In the genomic region with DNA sequence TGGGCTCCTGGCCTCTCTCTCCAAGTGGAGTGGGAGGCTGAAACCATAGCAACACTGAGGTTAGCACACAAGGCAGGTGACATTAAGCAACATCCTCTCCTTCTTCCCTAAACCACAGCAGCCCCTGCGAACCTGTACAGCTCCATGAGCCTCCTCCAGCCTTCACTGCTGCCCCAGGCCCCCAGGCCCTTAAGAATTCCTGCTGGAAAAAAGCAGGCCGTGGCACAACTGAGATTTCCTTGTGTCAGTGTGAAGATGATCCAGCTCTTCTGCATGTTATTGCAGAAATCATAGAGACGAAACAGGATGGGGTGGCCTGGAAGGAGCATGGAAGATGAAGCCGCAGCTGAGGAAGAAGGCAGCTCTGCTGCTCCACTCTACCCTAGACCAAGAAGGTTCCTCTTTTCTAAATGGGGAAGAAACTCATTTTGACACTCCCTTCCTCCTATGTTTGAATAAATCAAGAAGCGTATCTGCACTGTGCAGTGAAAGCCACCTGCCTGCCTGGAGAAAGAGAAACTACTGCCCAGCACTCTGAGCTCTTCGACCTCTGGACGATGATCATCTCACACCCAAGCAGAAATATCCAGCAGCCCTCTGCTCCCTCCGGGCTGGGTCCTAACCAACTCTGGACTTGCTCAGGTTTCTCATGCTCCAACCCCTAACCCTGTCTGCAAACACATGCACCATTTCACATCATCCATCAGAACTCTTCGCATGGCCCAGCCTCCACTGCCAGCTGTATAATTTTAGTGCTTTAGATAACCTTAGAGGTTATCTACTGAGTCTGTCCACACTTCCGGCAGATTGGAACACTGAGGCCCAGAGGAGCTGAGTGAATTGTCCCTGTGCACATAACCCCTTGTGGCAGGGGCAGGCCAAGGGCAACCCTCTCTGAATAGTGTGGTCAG, we compare ENCODE assay signal across 8 cellular contexts. TPM values are rescaled to one million over a fixed set of nuclear protein-coding genes. Genes with fewer than 3 reads are reported as not detected.
A peak's percentile ranks its signal among the peaks of the same experiment; 100 is the strongest.
DNase-seq lines count a peak whose midpoint lies in the region; ATAC-seq and TF ChIP-seq lines count a peak whose summit lies in the region.

No MANE protein-coding gene starts in this region.

- H3K27ac ChIP-seq in left lung, result peak overlapping the region in 1 of 2 donors; percentile 90
- no peak overlapping the region for H3K27ac ChIP-seq in testis

- peak; percentile 85 for ATAC-seq in GM18498 (IDR thresholded peaks at IDR 0.05; ENCODE audit: unreplicated experiment)
- ATAC-seq in GM21717 (IDR thresholded peaks at IDR 0.05; ENCODE audit: unreplicated experiment), result peak; percentile 90
- peak; percentile 71 for ATAC-seq in left lung

- H3K4me1 ChIP-seq in left lung, result peaks cover 0 to 44% of the 10 kb centered on the region in 2 donors
- H3K4me1 ChIP-seq in testis, result no peaks in the 10 kb centered on the region

- H3K27ac Mint-ChIP-seq in chondrocyte (ENCODE audit: unreplicated experiment), result no peak overlapping the region

- peaks cover 11% of the 10 kb centered on the region for H3K9me3 Mint-ChIP-seq in chondrocyte (ENCODE audit: low read depth)

- no peak overlapping the region for H3K4me3 Mint-ChIP-seq in chondrocyte (ENCODE audit: unreplicated experiment)

- intact Hi-C loops in left lung (cut with DNase I) (loop anchor here in 1 of 2 donors (5.0 kb wide), 1 partner anchor 178 kb away; no protein-coding TSS in a partner anchor), testis (cut with DNase I; ENCODE audit: low total_unique reads) (no loop called here)

- H3K4me3 ChIP-seq in left lung, result no peak overlapping the region
- no peak overlapping the region for H3K4me3 ChIP-seq in testis

- no peaks in the 10 kb centered on the region for H3K36me3 ChIP-seq in left lung
- no peaks in the 10 kb centered on the region for H3K36me3 ChIP-seq in testis (ENCODE audit: low read depth, missing control alignments)

- TF ChIP-seq CTCF in left lung (IDR thresholded peaks at IDR 0.05) (no peak), chondrocyte (IDR thresholded peaks at IDR 0.05) (no peak), testis (IDR thresholded peaks at IDR 0.05) (no peak)

- TF ChIP-seq POLR2A in testis (IDR thresholded peaks at IDR 0.05), result no peak

- H3K27me3 ChIP-seq in left lung (no peaks in the 10 kb centered on the region), testis (no peaks in the 10 kb centered on the region)

- WGBS in testis, 2 donors, result 66 to 70% methylated on average over 8 to 10 of the region's 10 CpGs

- no peaks in the 10 kb centered on the region for H3K9me3 ChIP-seq in left lung
- H3K9me3 ChIP-seq in testis, result no peaks in the 10 kb centered on the region

- H3K36me3 Mint-ChIP-seq in chondrocyte (ENCODE audit: low read depth), result peaks cover 3% of the 10 kb centered on the region

- DNase-seq in Kasumi-1 (lab: John Stamatoyannopoulos, UW), result peak; percentile 98
- no peak for DNase-seq in left lung
- DNase-seq in chondrocyte (ENCODE audit: low spot score), result no peak
- no peak for DNase-seq in putamen (ENCODE audit: low spot score)
- no peak for DNase-seq in testis
- DNase-seq in NCI-H128 (lab: John Stamatoyannopoulos, UW; ENCODE audit: unreplicated experiment), result no peak

- no peaks in the 10 kb centered on the region for H3K4me1 Mint-ChIP-seq in chondrocyte (ENCODE audit: low read depth)

- peaks cover 6% of the 10 kb centered on the region for H3K27me3 Mint-ChIP-seq in chondrocyte (ENCODE audit: low read depth)

RNA-seq across cellular contexts. Expression of a gene that starts 20.7 kb away (rescaled TPM):
- total RNA-seq in left lung (10 to 100 TPM; 24.0 to 26.5 TPM), chondrocyte (30.1 to 33.9 TPM (median 30.8 TPM) in 3 replicates), testis (10 to 100 TPM; 31.1 to 31.5 TPM)
- 26.8 TPM for polyA plus RNA-seq in testis (ENCODE audit: insufficient read depth, low read depth, low replicate concordance)

RNA-seq across cellular contexts. Expression of a gene that starts 33.0 kb away (rescaled TPM):
- total RNA-seq in left lung, result 10 to 100 TPM; 31.2 to 35.5 TPM
- total RNA-seq in chondrocyte, result 17.1 to 20.2 TPM (median 19.8 TPM) in 3 replicates
- total RNA-seq in testis, result 10 to 100 TPM; 57.3 to 65.0 TPM
- 28.4 TPM for polyA plus RNA-seq in testis (ENCODE audit: insufficient read depth, low read depth, low replicate concordance)

RNA-seq across cellular contexts. Expression of a gene that starts 49.5 kb away (rescaled TPM):
- total RNA-seq in left lung (not detected), chondrocyte (not detected in 3 replicates), testis (under 1 TPM; 0.43 to 0.79 TPM)
- polyA plus RNA-seq in testis (ENCODE audit: insufficient read depth, low read depth, low replicate concordance), result 0.91 TPM

RNA-seq across cellular contexts. Expression of a gene that starts 53.9 kb away (rescaled TPM):
- total RNA-seq in left lung, result 10 to 100 TPM; 31.9 to 44.6 TPM
- 20.7 to 36.4 TPM (median 21.6 TPM) in 3 replicates for total RNA-seq in chondrocyte
- total RNA-seq in testis, result 10 to 100 TPM; 86.2 to 89.4 TPM
- 82.9 TPM for polyA plus RNA-seq in testis (ENCODE audit: insufficient read depth, low read depth, low replicate concordance)

Comparison
In these comparisons a context has a peak if more than half of its experiments do, and no peak if none do; other contexts are left out.
1. DNase-seq: peak in Kasumi-1 (2 of 2); none in left lung (0 of 2), chondrocyte (single experiment), putamen (single experiment), testis (single experiment) and NCI-H128 (single experiment).
2. Peak in every context shown above with its lines, with median percentiles within 50 percentile points of each other: ATAC-seq.